ENCODE assay signal across 1 cellular context in the genomic region with DNA sequence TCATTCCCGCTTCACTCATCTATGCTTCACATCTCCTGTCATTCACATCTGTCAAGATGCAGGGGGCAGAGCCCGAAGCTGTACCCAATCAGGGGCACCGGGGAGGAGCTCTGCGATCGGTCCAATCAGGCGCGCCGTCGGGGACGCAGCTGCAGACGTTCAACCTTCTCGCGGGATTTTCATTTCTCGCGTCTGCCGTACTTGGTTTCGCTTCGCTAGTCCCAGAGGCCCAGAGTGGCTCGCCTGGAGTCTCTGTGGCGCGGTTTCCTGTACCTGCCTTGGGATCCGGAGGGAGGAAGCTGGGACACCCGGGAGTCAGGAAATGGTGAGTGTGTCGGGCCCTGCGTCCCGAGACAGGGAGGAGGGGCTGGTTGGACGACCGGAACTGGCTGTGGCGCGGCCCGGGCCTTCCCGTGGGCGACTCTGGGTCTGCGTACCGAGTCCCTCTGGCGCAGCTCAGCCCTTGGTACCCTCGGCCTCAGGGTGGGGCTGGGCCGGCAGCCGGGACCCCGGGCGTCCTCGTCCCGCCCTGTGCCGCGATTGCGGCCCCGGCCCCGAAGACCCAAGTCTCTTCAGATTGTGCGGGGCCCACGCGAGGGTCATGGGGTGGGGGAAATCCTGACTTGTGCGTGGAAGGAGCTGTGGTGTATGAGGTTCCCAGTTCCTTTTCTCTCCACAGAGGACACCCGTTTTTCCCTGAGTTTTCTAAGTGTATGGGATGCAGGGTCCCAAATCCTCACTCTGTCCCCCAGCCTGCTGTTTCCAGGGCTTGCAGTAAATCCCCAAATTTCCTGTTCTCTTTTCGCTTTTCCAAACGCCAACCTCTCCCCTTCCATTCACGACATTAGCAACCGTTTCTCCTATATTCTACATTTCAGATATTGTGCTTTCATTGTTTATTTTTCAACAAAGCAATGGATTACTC.
TF ChIP-seq lines count a peak whose summit lies in the region.

A gene (plus strand): TSS at position 215 of the 925 bp plus-strand sequence. CDS start 108 bp downstream, at position 323.

TF ChIP-seq in K562, 482 proteins besides CTCF, POLR2A, EP300 and RAD21 (continued from another document and continues in another):
- TF ChIP-seq, protein P1, sequence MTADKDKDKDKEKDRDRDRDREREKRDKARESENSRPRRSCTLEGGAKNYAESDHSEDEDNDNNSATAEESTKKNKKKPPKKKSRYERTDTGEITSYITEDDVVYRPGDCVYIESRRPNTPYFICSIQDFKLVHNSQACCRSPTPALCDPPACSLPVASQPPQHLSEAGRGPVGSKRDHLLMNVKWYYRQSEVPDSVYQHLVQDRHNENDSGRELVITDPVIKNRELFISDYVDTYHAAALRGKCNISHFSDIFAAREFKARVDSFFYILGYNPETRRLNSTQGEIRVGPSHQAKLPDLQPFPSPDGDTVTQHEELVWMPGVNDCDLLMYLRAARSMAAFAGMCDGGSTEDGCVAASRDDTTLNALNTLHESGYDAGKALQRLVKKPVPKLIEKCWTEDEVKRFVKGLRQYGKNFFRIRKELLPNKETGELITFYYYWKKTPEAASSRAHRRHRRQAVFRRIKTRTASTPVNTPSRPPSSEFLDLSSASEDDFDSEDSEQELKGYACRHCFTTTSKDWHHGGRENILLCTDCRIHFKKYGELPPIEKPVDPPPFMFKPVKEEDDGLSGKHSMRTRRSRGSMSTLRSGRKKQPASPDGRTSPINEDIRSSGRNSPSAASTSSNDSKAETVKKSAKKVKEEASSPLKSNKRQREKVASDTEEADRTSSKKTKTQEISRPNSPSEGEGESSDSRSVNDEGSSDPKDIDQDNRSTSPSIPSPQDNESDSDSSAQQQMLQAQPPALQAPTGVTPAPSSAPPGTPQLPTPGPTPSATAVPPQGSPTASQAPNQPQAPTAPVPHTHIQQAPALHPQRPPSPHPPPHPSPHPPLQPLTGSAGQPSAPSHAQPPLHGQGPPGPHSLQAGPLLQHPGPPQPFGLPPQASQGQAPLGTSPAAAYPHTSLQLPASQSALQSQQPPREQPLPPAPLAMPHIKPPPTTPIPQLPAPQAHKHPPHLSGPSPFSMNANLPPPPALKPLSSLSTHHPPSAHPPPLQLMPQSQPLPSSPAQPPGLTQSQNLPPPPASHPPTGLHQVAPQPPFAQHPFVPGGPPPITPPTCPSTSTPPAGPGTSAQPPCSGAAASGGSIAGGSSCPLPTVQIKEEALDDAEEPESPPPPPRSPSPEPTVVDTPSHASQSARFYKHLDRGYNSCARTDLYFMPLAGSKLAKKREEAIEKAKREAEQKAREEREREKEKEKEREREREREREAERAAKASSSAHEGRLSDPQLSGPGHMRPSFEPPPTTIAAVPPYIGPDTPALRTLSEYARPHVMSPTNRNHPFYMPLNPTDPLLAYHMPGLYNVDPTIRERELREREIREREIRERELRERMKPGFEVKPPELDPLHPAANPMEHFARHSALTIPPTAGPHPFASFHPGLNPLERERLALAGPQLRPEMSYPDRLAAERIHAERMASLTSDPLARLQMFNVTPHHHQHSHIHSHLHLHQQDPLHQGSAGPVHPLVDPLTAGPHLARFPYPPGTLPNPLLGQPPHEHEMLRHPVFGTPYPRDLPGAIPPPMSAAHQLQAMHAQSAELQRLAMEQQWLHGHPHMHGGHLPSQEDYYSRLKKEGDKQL (CRISPR knock-in tag; IDR thresholded peaks at IDR 0.05; ENCODE audit: borderline replicate concordance) = no peak
- TF ChIP-seq ZFX (CRISPR knock-in tag; IDR thresholded peaks at IDR 0.05) (peak; percentile 94), NR2C2 (CRISPR knock-in tag; IDR thresholded peaks at IDR 0.05) (no peak), NR2C2 (tag; IDR thresholded peaks at IDR 0.05) (peak; percentile 13; the same call in 1 of the 2 replicates), NUFIP1 (IDR thresholded peaks at IDR 0.05; ENCODE audit: partially characterized antibody) (no peak), SRF (CRISPR knock-in tag; IDR thresholded peaks at IDR 0.05) (peak in 1 of 2 experiments; percentile 52; a peak in 1 of 4 replicates), SNIP1 (IDR thresholded peaks at IDR 0.05; ENCODE audit: low read depth) (no peak), CXXC5 (CRISPR knock-in tag; IDR thresholded peaks at IDR 0.05) (peak; percentile 81), SRSF1 (IDR thresholded peaks at IDR 0.05; ENCODE audit: low read depth, low read length) (0 out of 2 replicates have a peak, but pooled peaks have one; percentile 52), ARHGAP35 (IDR thresholded peaks at IDR 0.05; ENCODE audit: partially characterized antibody) (peak; percentile 44), HLTF (IDR thresholded peaks at IDR 0.05) (no peak), POLR2AphosphoS5 (IDR thresholded peaks at IDR 0.05; ENCODE audit: control insufficient read depth, insufficient read depth, low read depth, low read length) (0 out of 2 replicates have a peak, but pooled peaks have one; percentile 26), CC2D1A (IDR thresholded peaks at IDR 0.05) (no peak), NR3C1 (CRISPR knock-in tag; IDR thresholded peaks at IDR 0.05) (no peak), ZNF785 (CRISPR knock-in tag; IDR thresholded peaks at IDR 0.05) (no peak), ZNF239 (CRISPR knock-in tag; IDR thresholded peaks at IDR 0.05) (no peak), ZNF24 (IDR thresholded peaks at IDR 0.05) (no peak), SIN3B (IDR thresholded peaks at IDR 0.05; ENCODE audit: low read depth) (0 out of 2 replicates have a peak, but pooled peaks have one; percentile 21), RCOR1 (IDR thresholded peaks at IDR 0.05; ENCODE audit: borderline replicate concordance in 1 of 2, low read depth in 2 of 2, low read length in 2 of 2) (peak in 1 of 2 experiments; percentile 37; a peak in 1 of 4 replicates), CBFA2T3 (IDR thresholded peaks at IDR 0.05) (no peak), MTA2 (IDR thresholded peaks at IDR 0.05; ENCODE audit: low read depth) (no peak)
- TF ChIP-seq, protein P2, sequence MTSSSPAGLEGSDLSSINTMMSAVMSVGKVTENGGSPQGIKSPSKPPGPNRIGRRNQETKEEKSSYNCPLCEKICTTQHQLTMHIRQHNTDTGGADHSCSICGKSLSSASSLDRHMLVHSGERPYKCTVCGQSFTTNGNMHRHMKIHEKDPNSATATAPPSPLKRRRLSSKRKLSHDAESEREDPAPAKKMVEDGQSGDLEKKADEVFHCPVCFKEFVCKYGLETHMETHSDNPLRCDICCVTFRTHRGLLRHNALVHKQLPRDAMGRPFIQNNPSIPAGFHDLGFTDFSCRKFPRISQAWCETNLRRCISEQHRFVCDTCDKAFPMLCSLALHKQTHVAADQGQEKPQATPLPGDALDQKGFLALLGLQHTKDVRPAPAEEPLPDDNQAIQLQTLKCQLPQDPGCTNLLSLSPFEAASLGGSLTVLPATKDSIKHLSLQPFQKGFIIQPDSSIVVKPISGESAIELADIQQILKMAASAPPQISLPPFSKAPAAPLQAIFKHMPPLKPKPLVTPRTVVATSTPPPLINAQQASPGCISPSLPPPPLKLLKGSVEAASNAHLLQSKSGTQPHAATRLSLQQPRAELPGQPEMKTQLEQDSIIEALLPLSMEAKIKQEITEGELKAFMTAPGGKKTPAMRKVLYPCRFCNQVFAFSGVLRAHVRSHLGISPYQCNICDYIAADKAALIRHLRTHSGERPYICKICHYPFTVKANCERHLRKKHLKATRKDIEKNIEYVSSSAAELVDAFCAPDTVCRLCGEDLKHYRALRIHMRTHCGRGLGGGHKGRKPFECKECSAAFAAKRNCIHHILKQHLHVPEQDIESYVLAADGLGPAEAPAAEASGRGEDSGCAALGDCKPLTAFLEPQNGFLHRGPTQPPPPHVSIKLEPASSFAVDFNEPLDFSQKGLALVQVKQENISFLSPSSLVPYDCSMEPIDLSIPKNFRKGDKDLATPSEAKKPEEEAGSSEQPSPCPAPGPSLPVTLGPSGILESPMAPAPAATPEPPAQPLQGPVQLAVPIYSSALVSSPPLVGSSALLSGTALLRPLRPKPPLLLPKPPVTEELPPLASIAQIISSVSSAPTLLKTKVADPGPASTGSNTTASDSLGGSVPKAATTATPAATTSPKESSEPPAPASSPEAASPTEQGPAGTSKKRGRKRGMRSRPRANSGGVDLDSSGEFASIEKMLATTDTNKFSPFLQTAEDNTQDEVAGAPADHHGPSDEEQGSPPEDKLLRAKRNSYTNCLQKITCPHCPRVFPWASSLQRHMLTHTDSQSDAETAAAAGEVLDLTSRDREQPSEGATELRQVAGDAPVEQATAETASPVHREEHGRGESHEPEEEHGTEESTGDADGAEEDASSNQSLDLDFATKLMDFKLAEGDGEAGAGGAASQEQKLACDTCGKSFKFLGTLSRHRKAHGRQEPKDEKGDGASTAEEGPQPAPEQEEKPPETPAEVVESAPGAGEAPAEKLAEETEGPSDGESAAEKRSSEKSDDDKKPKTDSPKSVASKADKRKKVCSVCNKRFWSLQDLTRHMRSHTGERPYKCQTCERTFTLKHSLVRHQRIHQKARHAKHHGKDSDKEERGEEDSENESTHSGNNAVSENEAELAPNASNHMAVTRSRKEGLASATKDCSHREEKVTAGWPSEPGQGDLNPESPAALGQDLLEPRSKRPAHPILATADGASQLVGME (CRISPR knock-in tag; IDR thresholded peaks at IDR 0.05) = no peak
- TF ChIP-seq, protein P3, sequence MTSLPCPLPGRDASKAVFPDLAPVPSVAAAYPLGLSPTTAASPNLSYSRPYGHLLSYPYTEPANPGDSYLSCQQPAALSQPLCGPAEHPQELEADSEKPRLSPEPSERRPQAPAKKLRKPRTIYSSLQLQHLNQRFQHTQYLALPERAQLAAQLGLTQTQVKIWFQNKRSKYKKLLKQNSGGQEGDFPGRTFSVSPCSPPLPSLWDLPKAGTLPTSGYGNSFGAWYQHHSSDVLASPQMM (CRISPR knock-in tag; IDR thresholded peaks at IDR 0.05) = no peak
- TF ChIP-seq, protein P4, sequence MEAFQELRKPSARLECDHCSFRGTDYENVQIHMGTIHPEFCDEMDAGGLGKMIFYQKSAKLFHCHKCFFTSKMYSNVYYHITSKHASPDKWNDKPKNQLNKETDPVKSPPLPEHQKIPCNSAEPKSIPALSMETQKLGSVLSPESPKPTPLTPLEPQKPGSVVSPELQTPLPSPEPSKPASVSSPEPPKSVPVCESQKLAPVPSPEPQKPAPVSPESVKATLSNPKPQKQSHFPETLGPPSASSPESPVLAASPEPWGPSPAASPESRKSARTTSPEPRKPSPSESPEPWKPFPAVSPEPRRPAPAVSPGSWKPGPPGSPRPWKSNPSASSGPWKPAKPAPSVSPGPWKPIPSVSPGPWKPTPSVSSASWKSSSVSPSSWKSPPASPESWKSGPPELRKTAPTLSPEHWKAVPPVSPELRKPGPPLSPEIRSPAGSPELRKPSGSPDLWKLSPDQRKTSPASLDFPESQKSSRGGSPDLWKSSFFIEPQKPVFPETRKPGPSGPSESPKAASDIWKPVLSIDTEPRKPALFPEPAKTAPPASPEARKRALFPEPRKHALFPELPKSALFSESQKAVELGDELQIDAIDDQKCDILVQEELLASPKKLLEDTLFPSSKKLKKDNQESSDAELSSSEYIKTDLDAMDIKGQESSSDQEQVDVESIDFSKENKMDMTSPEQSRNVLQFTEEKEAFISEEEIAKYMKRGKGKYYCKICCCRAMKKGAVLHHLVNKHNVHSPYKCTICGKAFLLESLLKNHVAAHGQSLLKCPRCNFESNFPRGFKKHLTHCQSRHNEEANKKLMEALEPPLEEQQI (IDR thresholded peaks at IDR 0.05) = no peak
- TF ChIP-seq, protein P5, sequence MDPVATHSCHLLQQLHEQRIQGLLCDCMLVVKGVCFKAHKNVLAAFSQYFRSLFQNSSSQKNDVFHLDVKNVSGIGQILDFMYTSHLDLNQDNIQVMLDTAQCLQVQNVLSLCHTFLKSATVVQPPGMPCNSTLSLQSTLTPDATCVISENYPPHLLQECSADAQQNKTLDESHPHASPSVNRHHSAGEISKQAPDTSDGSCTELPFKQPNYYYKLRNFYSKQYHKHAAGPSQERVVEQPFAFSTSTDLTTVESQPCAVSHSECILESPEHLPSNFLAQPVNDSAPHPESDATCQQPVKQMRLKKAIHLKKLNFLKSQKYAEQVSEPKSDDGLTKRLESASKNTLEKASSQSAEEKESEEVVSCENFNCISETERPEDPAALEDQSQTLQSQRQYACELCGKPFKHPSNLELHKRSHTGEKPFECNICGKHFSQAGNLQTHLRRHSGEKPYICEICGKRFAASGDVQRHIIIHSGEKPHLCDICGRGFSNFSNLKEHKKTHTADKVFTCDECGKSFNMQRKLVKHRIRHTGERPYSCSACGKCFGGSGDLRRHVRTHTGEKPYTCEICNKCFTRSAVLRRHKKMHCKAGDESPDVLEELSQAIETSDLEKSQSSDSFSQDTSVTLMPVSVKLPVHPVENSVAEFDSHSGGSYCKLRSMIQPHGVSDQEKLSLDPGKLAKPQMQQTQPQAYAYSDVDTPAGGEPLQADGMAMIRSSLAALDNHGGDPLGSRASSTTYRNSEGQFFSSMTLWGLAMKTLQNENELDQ (CRISPR knock-in tag; IDR thresholded peaks at IDR 0.05; ENCODE audit: borderline replicate concordance) = 0 out of 2 replicates have a peak, but pooled peaks have one; percentile 53
- TF ChIP-seq, protein P6, sequence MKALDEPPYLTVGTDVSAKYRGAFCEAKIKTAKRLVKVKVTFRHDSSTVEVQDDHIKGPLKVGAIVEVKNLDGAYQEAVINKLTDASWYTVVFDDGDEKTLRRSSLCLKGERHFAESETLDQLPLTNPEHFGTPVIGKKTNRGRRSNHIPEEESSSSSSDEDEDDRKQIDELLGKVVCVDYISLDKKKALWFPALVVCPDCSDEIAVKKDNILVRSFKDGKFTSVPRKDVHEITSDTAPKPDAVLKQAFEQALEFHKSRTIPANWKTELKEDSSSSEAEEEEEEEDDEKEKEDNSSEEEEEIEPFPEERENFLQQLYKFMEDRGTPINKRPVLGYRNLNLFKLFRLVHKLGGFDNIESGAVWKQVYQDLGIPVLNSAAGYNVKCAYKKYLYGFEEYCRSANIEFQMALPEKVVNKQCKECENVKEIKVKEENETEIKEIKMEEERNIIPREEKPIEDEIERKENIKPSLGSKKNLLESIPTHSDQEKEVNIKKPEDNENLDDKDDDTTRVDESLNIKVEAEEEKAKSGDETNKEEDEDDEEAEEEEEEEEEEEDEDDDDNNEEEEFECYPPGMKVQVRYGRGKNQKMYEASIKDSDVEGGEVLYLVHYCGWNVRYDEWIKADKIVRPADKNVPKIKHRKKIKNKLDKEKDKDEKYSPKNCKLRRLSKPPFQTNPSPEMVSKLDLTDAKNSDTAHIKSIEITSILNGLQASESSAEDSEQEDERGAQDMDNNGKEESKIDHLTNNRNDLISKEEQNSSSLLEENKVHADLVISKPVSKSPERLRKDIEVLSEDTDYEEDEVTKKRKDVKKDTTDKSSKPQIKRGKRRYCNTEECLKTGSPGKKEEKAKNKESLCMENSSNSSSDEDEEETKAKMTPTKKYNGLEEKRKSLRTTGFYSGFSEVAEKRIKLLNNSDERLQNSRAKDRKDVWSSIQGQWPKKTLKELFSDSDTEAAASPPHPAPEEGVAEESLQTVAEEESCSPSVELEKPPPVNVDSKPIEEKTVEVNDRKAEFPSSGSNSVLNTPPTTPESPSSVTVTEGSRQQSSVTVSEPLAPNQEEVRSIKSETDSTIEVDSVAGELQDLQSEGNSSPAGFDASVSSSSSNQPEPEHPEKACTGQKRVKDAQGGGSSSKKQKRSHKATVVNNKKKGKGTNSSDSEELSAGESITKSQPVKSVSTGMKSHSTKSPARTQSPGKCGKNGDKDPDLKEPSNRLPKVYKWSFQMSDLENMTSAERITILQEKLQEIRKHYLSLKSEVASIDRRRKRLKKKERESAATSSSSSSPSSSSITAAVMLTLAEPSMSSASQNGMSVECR (CRISPR knock-in tag; IDR thresholded peaks at IDR 0.05) = 0 out of 2 replicates have a peak, but pooled peaks have one; percentile 52
